Comparison of ENCODE assay signal across 8 cellular contexts in the genomic region with DNA sequence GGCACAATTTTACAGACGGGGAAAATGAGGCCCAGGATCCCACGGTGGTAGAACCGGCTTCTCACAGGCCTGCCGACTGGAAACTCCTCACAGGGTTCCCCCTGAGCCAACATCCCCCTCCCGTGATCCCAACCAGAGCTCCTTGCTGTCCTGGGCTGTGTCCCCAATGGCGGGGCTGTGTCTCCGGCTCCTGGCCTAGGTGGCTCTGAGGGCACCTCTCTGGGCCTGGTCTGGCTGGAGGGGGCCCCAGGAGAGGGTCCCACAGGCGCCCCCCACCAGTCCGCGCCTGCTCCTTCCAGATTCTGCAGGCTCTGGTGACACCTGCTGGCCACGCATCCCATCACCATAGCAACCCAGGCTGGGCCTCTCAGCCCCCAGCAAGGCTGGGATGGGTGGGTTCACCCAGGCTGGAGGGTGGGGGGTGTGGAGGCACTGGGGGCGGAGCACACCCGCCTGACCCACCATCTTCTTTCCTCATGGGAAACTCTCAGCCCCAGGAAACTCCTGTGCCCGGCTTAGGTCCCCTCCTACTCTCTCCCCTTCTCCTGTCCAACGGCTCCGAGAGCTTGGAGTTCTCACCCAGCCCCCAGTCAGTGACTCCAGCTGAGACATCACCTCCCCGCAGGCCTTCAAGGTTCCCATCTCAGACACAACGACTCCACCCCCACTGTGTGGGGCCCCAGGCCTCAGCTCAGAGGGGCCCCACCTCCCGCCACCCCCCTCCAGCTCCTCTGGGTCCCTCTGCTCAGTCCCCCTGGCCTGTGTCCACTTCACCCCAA. TPM values are rescaled to one million over a fixed set of nuclear protein-coding genes. Genes with fewer than 3 reads are reported as not detected.
DNase-seq lines count a peak whose midpoint lies in the region; ATAC-seq, FAIRE-seq and TF ChIP-seq lines count a peak whose summit lies in the region.

No MANE protein-coding gene starts in this region.

- peak overlapping the region; percentile 8 for H3K27ac ChIP-seq in neutrophil

- H3K27me3 ChIP-seq in neutrophil = peaks cover 12% of the 10 kb centered on the region

- no peaks in the 10 kb centered on the region for H3K36me3 ChIP-seq in neutrophil

- H3K4me1 ChIP-seq in neutrophil (ENCODE audit: control insufficient read depth in 1 of 2, insufficient read depth in 1 of 2, low read depth in 1 of 2, low read length in 1 of 2) = peaks cover 3 to 10% of the 10 kb centered on the region in 2 experiments

- no peak for ATAC-seq in GM21786 (IDR thresholded peaks at IDR 0.05; ENCODE audit: unreplicated experiment)

- DNase-seq in GM03348 (ENCODE audit: low spot score) (peak; percentile 74), NCI-H128 (lab: John Stamatoyannopoulos, UW; ENCODE audit: unreplicated experiment) (peak; percentile 16), fibroblast of the aortic adventitia (ENCODE audit: low read depth) (peak; percentile 48), NCI-H2029 treated with DMSO at 0.1 percent for 48 hours (lab: John Stamatoyannopoulos, UW) (no peak), RCC 7860 (ENCODE audit: low spot score) (no peak)
- peak; percentile 65 for DNase-seq in activated T-cell treated with anti-CD3 and anti-CD28 coated beads, Interleukin-2, amount 50 U/mL, for 1 hour

- H3K4me3 ChIP-seq in fibroblast of the aortic adventitia (ENCODE audit: low read depth, low read length) (no peak overlapping the region), neutrophil (ENCODE audit: low read depth in 1 of 2, low read length in 1 of 2) (no peak overlapping the region)

- no peak for FAIRE-seq in RCC 7860 (lab: Jason Lieb, UNC)

- TF ChIP-seq CTCF in fibroblast of the aortic adventitia (IDR thresholded peaks at IDR 0.05; ENCODE audit: insufficient read depth, low read length) (peak; percentile 42), neutrophil (IDR thresholded peaks at IDR 0.05) (peak; percentile 72)

- no peaks in the 10 kb centered on the region for H3K9me3 ChIP-seq in neutrophil

RNA-seq across cellular contexts. Expression of a gene that starts 27.1 kb away (rescaled TPM):
- 57.8 and 155 TPM in 2 replicates for total RNA-seq in fibroblast of the aortic adventitia (ENCODE audit: low replicate concordance)

Comparison
In these comparisons a context has a peak if more than half of its experiments do, and no peak if none do; other contexts are left out.
1. DNase-seq: peak in GM03348 (single experiment), NCI-H128 (single experiment), activated T-cell treated with anti-CD3 and anti-CD28 coated beads, Interleukin-2, amount 50 U/mL, for 1 hour (single experiment) and fibroblast of the aortic adventitia (single experiment); none in NCI-H2029 treated with DMSO at 0.1 percent for 48 hours (single experiment) and RCC 7860 (single experiment).